Comparison of ENCODE assay signal across 8 cellular contexts in genomic region chr17:50783193-50783660, GRCh38. TPM values are rescaled to one million over a fixed set of nuclear protein-coding genes. Genes with fewer than 3 reads are reported as not detected.
DNase-seq lines count a peak whose midpoint lies in the region; ATAC-seq and TF ChIP-seq lines count a peak whose summit lies in the region.

No MANE protein-coding gene starts in this region.

- H3K27ac Mint-ChIP-seq in activated naive CD4-positive, alpha-beta T cell treated with anti-CD3 and anti-CD28 coated beads, Interleukin-2, amount 50 U/mL, for 24 hours = peak overlapping the region; percentile 39

- H3K27ac ChIP-seq in SU-DHL-6 (ENCODE audit: low read depth, low read length) = no peak overlapping the region

- H3K27me3 ChIP-seq in SU-DHL-6 (ENCODE audit: low read length) = no peaks in the 10 kb centered on the region

- no peak overlapping the region for H3K4me3 ChIP-seq in SU-DHL-6 (ENCODE audit: insufficient read depth, low read length, poor library complexity, severe bottlenecking)

- H3K36me3 ChIP-seq in SU-DHL-6 (ENCODE audit: low read length) = no peaks in the 10 kb centered on the region

- H3K9ac ChIP-seq in SU-DHL-6 (ENCODE audit: low read length) = no peak overlapping the region

- DNase-seq in ACHN (peak; percentile 87), NCI-H1436 treated with DMSO at 0.1 percent for 48 hours (lab: John Stamatoyannopoulos, UW) (peak; percentile 42), head of caudate nucleus (peak; percentile 63 to 97 (median 91)), posterior cingulate gyrus (peak; percentile 77 to 98 (median 92)), ureter (ENCODE audit: low spot score) (peak; percentile 91)

- in situ Hi-C loops in ACHN (cut with HindIII; ENCODE audit: low pct_ligation_motif_present, low pct_unique_long_range_greater_than_20kb, low sequenced_read_pairs) = no loop called here

- H3K9me2 ChIP-seq in SU-DHL-6 (replicated peaks; ENCODE audit: insufficient read depth, low read length) = no peaks in the 10 kb centered on the region

- H3F3A ChIP-seq in SU-DHL-6 (ENCODE audit: insufficient read depth) = no peaks in the 10 kb centered on the region

- no peaks in the 10 kb centered on the region for H3K9me3 Mint-ChIP-seq in activated naive CD4-positive, alpha-beta T cell treated with anti-CD3 and anti-CD28 coated beads, Interleukin-2, amount 50 U/mL, for 24 hours

- peak; percentile 95 for TF ChIP-seq CTCF in SU-DHL-6 (IDR thresholded peaks at IDR 0.05; ENCODE audit: insufficient read depth, low read length, poor library complexity, severe bottlenecking)

- H2AFZ ChIP-seq in SU-DHL-6 (ENCODE audit: low read depth, low read length, severe bottlenecking) = no peak overlapping the region

- no peak overlapping the region for H3K4me3 Mint-ChIP-seq in activated naive CD4-positive, alpha-beta T cell treated with anti-CD3 and anti-CD28 coated beads, Interleukin-2, amount 50 U/mL, for 24 hours

- H3K4me1 Mint-ChIP-seq in activated naive CD4-positive, alpha-beta T cell treated with anti-CD3 and anti-CD28 coated beads, Interleukin-2, amount 50 U/mL, for 24 hours = peaks cover 34% of the 10 kb centered on the region

- no peak overlapping the region for H3K4me2 ChIP-seq in SU-DHL-6 (ENCODE audit: low read depth, low read length, poor library complexity, severe bottlenecking)

- peak; percentile 79 for ATAC-seq in GM21360 (IDR thresholded peaks at IDR 0.05; ENCODE audit: unreplicated experiment)

- H3K27me3 Mint-ChIP-seq in activated naive CD4-positive, alpha-beta T cell treated with anti-CD3 and anti-CD28 coated beads, Interleukin-2, amount 50 U/mL, for 24 hours = no peaks in the 10 kb centered on the region

- no peaks in the 10 kb centered on the region for H3K79me2 ChIP-seq in SU-DHL-6 (ENCODE audit: insufficient read depth, low read length)

- intact Hi-C loops in head of caudate nucleus (cut with DNase I) (loop anchor here (10.0 kb wide), 1 partner anchor 172 kb away; no protein-coding TSS in a partner anchor), posterior cingulate gyrus (cut with DNase I) (loop anchor here (1.0 to 10.0 kb wide), 3 partner anchors 59 to 238 kb away; partner anchors contain the start of gene SPATA20)

- H3K9me3 ChIP-seq in SU-DHL-6 (ENCODE audit: insufficient read depth, low read length) = no peaks in the 10 kb centered on the region

- no peaks in the 10 kb centered on the region for H4K20me1 ChIP-seq in SU-DHL-6 (ENCODE audit: low read depth, low read length)

- H3K36me3 Mint-ChIP-seq in activated naive CD4-positive, alpha-beta T cell treated with anti-CD3 and anti-CD28 coated beads, Interleukin-2, amount 50 U/mL, for 24 hours = no peaks in the 10 kb centered on the region

RNA-seq across cellular contexts. Expression of gene ANKRD40CL, which starts 15.9 kb away (rescaled TPM):
- total RNA-seq in ureter = not detected

RNA-seq across cellular contexts. Expression of gene WFIKKN2, which starts 52.2 kb away (rescaled TPM):
- 0.21 TPM for total RNA-seq in ureter

Comparison
In these comparisons a context has a peak if more than half of its experiments do, and no peak if none do; other contexts are left out.
1. DNase-seq: peak in every context shown above with its lines; median percentile 92 in posterior cingulate gyrus; 91 in head of caudate nucleus; 91 in ureter; 87 in ACHN; 42 in NCI-H1436 treated with DMSO at 0.1 percent for 48 hours.